In genomic region chr16:88086571-88087516, GRCh38 we compare ENCODE assay signal across 1 cellular context.
TF ChIP-seq lines count a peak whose summit lies in the region.

No MANE protein-coding gene starts in this region.

TF ChIP-seq in SK-N-SH, 30 proteins besides CTCF, POLR2A, EP300 and RAD21 (continued from another document):
- TF ChIP-seq PBX3 (IDR thresholded peaks at IDR 0.05) (no peak), USF1 (IDR thresholded peaks at IDR 0.05; ENCODE audit: borderline replicate concordance, low read depth) (no peak), TAF1 (IDR thresholded peaks at IDR 0.05; ENCODE audit: borderline replicate concordance, low read depth, low read length) (no peak), MEF2A (IDR thresholded peaks at IDR 0.05; ENCODE audit: borderline replicate concordance, low read depth) (no peak)
TF ChIP-seq in SK-N-SH: peak in this region for 0.
